ENCODE assay signal across 24 cellular contexts in genomic region chr10:4838743-4839142, GRCh38. TPM values are rescaled to one million over a fixed set of nuclear protein-coding genes. Genes with fewer than 3 reads are reported as not detected.
"Had no signal": no experiment of that assay in that cellular context is flagged by ENCODE, and none has a peak within 500 bp of the region (broad histone marks: within the 10 kb centered on the region; RNA-seq: fewer than 3 reads in every experiment).

No MANE protein-coding gene starts in this region.

- H3K27ac Mint-ChIP-seq: dendritic cell treated with granulocyte-macrophage colony-stimulating factor and Interleukin-4, amounts not matched to agents 40 ng/mL and 50 ng/mL, for 4 days; memory B cell; nephron; stimulated activated memory B cell treated with anti-CD40 and anti-IgM and Interleukin-4, amounts not matched to agents 10 μg/mL and 1 μg/mL and 100 μg/mL, for 72 hours had no signal

- H3K27me3 Mint-ChIP-seq: dendritic cell treated with granulocyte-macrophage colony-stimulating factor and Interleukin-4, amounts not matched to agents 40 ng/mL and 50 ng/mL, for 4 days; stimulated activated naive CD8-positive, alpha-beta T cell treated with anti-CD3 and anti-CD28 coated beads, Interleukin-15, amount 100 ng/mL, for 72 hours had no signal

- H3K4me3 Mint-ChIP-seq: dendritic cell treated with granulocyte-macrophage colony-stimulating factor and Interleukin-4, amounts not matched to agents 40 ng/mL and 50 ng/mL, for 4 days; immature natural killer cell; memory B cell; nephron; stimulated activated memory B cell treated with anti-CD40 and anti-IgM and Interleukin-4, amounts not matched to agents 10 μg/mL and 1 μg/mL and 100 μg/mL, for 72 hours; stimulated activated naive CD8-positive, alpha-beta T cell treated with anti-CD3 and anti-CD28 coated beads, Interleukin-15, amount 100 ng/mL, for 72 hours had no signal

- DNase-seq: esophagus squamous epithelium; foreskin fibroblast; glutamatergic neuron; immature natural killer cell; left colon; midbrain; occipital lobe; spleen; stimulated activated CD4-positive, alpha-beta T cell treated with anti-CD3 and anti-CD28 coated beads, Interleukin-15, amount 100 ng/mL, for 24 hours; stimulated activated CD4-positive, alpha-beta T cell treated with anti-CD3 and anti-CD28 coated beads, Interleukin-1b, Interleukin-23, amount 100 ng/mL, for 48 hours; stimulated activated CD4-positive, alpha-beta T cell treated with anti-CD3 and anti-CD28 coated beads, Interleukin-4, amount 100 ng/mL, for 24 hours; stimulated activated naive CD8-positive, alpha-beta T cell treated with anti-CD3 and anti-CD28 coated beads, Interleukin-15, amount 100 ng/mL, for 72 hours; testis; upper lobe of right lung had no signal

- H3K4me1 ChIP-seq: esophagus squamous epithelium, parathyroid adenoma, prostate gland, spleen, testis, tibial nerve, upper lobe of right lung, vagina had no signal

- H3K36me3 ChIP-seq: prostate gland had no signal

- H3K9me3 Mint-ChIP-seq: dendritic cell treated with granulocyte-macrophage colony-stimulating factor and Interleukin-4, amounts not matched to agents 40 ng/mL and 50 ng/mL, for 4 days; immature natural killer cell; memory B cell; nephron; stimulated activated memory B cell treated with anti-CD40 and anti-IgM and Interleukin-4, amounts not matched to agents 10 μg/mL and 1 μg/mL and 100 μg/mL, for 72 hours; stimulated activated naive CD8-positive, alpha-beta T cell treated with anti-CD3 and anti-CD28 coated beads, Interleukin-15, amount 100 ng/mL, for 72 hours had no signal

- ATAC-seq: gastroesophageal sphincter; left colon; sciatic nerve; stimulated activated memory B cell treated with anti-CD40 and anti-IgM and Interleukin-4, amounts not matched to agents 10 μg/mL and 1 μg/mL and 100 μg/mL, for 72 hours; stimulated activated naive CD8-positive, alpha-beta T cell treated with anti-CD3 and anti-CD28 coated beads, Interleukin-15, amount 100 ng/mL, for 72 hours; upper lobe of right lung had no signal

- H3K27ac ChIP-seq: esophagus squamous epithelium, gastroesophageal sphincter, parathyroid adenoma, prostate gland, spleen, testis, tibial nerve, upper lobe of right lung, vagina had no signal

- H3K4me3 ChIP-seq: esophagus squamous epithelium, gastroesophageal sphincter, prostate gland, spleen, testis, tibial nerve, upper lobe of right lung, vagina had no signal

- H3K27me3 ChIP-seq: esophagus squamous epithelium, gastroesophageal sphincter, spleen, testis, tibial nerve, upper lobe of right lung, vagina had no signal

- H3K9me3 ChIP-seq: esophagus squamous epithelium, gastroesophageal sphincter, prostate gland, spleen, testis, tibial nerve, upper lobe of right lung, vagina had no signal

- H3K4me1 Mint-ChIP-seq: nephron; stimulated activated memory B cell treated with anti-CD40 and anti-IgM and Interleukin-4, amounts not matched to agents 10 μg/mL and 1 μg/mL and 100 μg/mL, for 72 hours had no signal

- H3K36me3 Mint-ChIP-seq: immature natural killer cell; memory B cell; stimulated activated memory B cell treated with anti-CD40 and anti-IgM and Interleukin-4, amounts not matched to agents 10 μg/mL and 1 μg/mL and 100 μg/mL, for 72 hours had no signal

RNA-seq across cellular contexts. Expression of gene AKR1E2, which starts 12.7 kb away (rescaled TPM):
- polyA plus RNA-seq: immature natural killer cell had no signal
